13 cellular contexts compared by ENCODE assay signal in genomic region chr13:39876258-39876657, GRCh38.
DNase-seq lines count a peak whose midpoint lies in the region; ATAC-seq and TF ChIP-seq lines count a peak whose summit lies in the region.
"Had no signal": no experiment of that assay in that cellular context is flagged by ENCODE, and none has a peak within 500 bp of the region (broad histone marks: within the 10 kb centered on the region; RNA-seq: fewer than 3 reads in every experiment).

No MANE protein-coding gene starts in this region.

- ATAC-seq in HG02852 (IDR thresholded peaks at IDR 0.05; ENCODE audit: unreplicated experiment) (no peak), GM18505 (IDR thresholded peaks at IDR 0.05; ENCODE audit: unreplicated experiment) (no peak)
- ATAC-seq: activated CD4-positive, alpha-beta T cell treated with anti-CD3 and anti-CD28 coated beads for 36 hours had no signal

- peak; percentile 97 for DNase-seq in EL
- peak; percentile 77 for DNase-seq in NCI-H82 (lab: John Stamatoyannopoulos, UW)
- peak; percentile 89 for DNase-seq in dermis blood vessel endothelial cell
- peak; percentile 91 for DNase-seq in non-pigmented ciliary epithelial cell (ENCODE audit: low read depth)
- no peak for DNase-seq in GM10248 (ENCODE audit: extremely low spot score)
- DNase-seq in activated CD4-positive, alpha-beta T cell treated with anti-CD3 and anti-CD28 coated beads, Interleukin-2, amount 50 U/mL, for 48 hours = no peak
- DNase-seq: activated CD4-positive, alpha-beta T cell treated with anti-CD3 and anti-CD28 coated beads for 36 hours; activated effector memory CD4-positive, alpha-beta T cell treated with anti-CD3 and anti-CD28 coated beads, Interleukin-2, amount 50 U/mL, for 16 hours; heart left ventricle; SHP77 treated with DMSO at 0.1 percent for 48 hours; stimulated activated CD4-positive, alpha-beta T cell treated with anti-CD3 and anti-CD28 coated beads, Interleukin-4, amount 100 ng/mL, for 24 hours had no signal

- CTCF ChIA-PET in GM10248 (lab: Yijun Ruan, JAX) = no interaction called here

- POLR2A ChIA-PET in GM10248 (lab: Yijun Ruan, JAX) = no interaction called here

- no peak for TF ChIP-seq POLR2A in GM18505 (IDR thresholded peaks at IDR 0.05; ENCODE audit: borderline replicate concordance, extremely low read depth, insufficient read depth, insufficient read length)

- no peak for TF ChIP-seq CTCF in GM10248 (IDR thresholded peaks at IDR 0.05; ENCODE audit: control extremely low read depth, extremely low read depth, low read depth, missing control alignments)

Comparison
In these comparisons a context has a peak if more than half of its experiments do, and no peak if none do; other contexts are left out.
1. DNase-seq: peak in EL (single experiment), NCI-H82 (single experiment), dermis blood vessel endothelial cell (single experiment) and non-pigmented ciliary epithelial cell (single experiment); none in GM10248 (single experiment) and activated CD4-positive, alpha-beta T cell treated with anti-CD3 and anti-CD28 coated beads, Interleukin-2, amount 50 U/mL, for 48 hours (0 of 2).